8 cellular contexts compared by ENCODE assay signal in the genomic region with DNA sequence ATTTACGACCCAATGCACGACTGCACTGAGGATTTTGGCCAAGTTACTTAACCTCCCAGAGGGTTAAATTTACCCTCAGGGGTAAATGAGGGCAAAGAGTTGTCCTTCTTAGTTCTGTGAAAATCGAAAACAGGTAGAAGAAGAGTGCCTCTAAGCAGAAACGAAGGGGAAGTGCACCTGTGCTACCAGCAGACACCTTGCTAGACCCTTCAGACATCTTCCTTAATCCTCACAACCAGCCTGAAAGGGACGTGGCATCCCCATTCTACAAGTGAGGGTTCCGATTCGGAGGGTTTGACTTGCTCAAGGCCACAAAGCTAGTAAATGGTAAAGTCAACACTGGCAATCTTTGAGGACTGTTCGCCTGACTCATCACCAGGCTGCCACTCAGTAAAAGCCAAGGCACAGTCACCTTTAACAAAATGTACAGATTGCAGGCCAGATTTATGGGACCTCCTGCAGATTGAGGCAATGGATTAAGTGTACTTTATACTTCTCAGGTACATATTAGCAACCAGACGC. TPM values are rescaled to one million over a fixed set of nuclear protein-coding genes. Genes with fewer than 3 reads are reported as not detected.
DNase-seq lines count a peak whose midpoint lies in the region; ATAC-seq and TF ChIP-seq lines count a peak whose summit lies in the region.

No MANE protein-coding gene starts in this region.

- H3K4me3 Mint-ChIP-seq in WTC11 (peak overlapping the region; percentile 74), endodermal cell (peak overlapping the region; percentile 59), nephron progenitor cell (peak overlapping the region; percentile 70)

- no peaks in the 10 kb centered on the region for H3K36me3 Mint-ChIP-seq in WTC11
- no peaks in the 10 kb centered on the region for H3K36me3 Mint-ChIP-seq in endodermal cell (ENCODE audit: low read depth)
- H3K36me3 Mint-ChIP-seq in nephron progenitor cell (ENCODE audit: low read depth): no peaks in the 10 kb centered on the region

- ATAC-seq in WTC11: no peak; the same call in 1 of the 2 replicates
- ATAC-seq in HG02588 (IDR thresholded peaks at IDR 0.05; ENCODE audit: unreplicated experiment): no peak
- no peak for ATAC-seq in GM18909 (IDR thresholded peaks at IDR 0.05; ENCODE audit: poor library complexity, unreplicated experiment)
- ATAC-seq in GM19452 (IDR thresholded peaks at IDR 0.05; ENCODE audit: unreplicated experiment): no peak

- peaks cover 9% of the 10 kb centered on the region for H3K4me1 ChIP-seq in endodermal cell (ENCODE audit: control insufficient read depth, insufficient read depth, low read length)

- H3K9me3 Mint-ChIP-seq in WTC11: no peaks in the 10 kb centered on the region
- H3K9me3 Mint-ChIP-seq in endodermal cell: no peaks in the 10 kb centered on the region
- peaks cover 9% of the 10 kb centered on the region for H3K9me3 Mint-ChIP-seq in nephron progenitor cell

- CTCF ChIA-PET in WTC11 (lab: Charles Lee): interaction anchor here (1.2 to 5.8 kb wide), 10 partner anchors 13 to 186 kb away, joined by 3 to 47 read pairs (median 8); no protein-coding TSS in a partner anchor

- H3K9me3 ChIP-seq in endodermal cell (ENCODE audit: control insufficient read depth, low read length): no peaks in the 10 kb centered on the region

- no peaks in the 10 kb centered on the region for H3K36me3 ChIP-seq in endodermal cell (ENCODE audit: control insufficient read depth, insufficient read depth, low read length)

- H3K4me1 Mint-ChIP-seq in WTC11 (peaks cover 46% of the 10 kb centered on the region), endodermal cell (peaks cover 29% of the 10 kb centered on the region), nephron progenitor cell (peaks cover 56% of the 10 kb centered on the region)

- H3K4me3 ChIP-seq in HL-60 (replicated peaks; ENCODE audit: insufficient read depth, low read length) (peak overlapping the region; percentile 51), endodermal cell (ENCODE audit: low read length) (peak overlapping the region; percentile 79)

- H3K27me3 Mint-ChIP-seq in WTC11 (ENCODE audit: low read depth) (peaks cover 3% of the 10 kb centered on the region), endodermal cell (ENCODE audit: insufficient read depth) (peaks cover 14% of the 10 kb centered on the region), nephron progenitor cell (ENCODE audit: low read depth, poor library complexity) (no peaks in the 10 kb centered on the region)

- TF ChIP-seq CTCF in HL-60 (IDR thresholded peaks at IDR 0.05; ENCODE audit: insufficient read depth, low read length) (no peak), WTC11 (IDR thresholded peaks at IDR 0.05) (no peak), endodermal cell (conservative IDR thresholded peaks at IDR 0.05) (no peak), nephron progenitor cell (IDR thresholded peaks at IDR 0.05) (no peak)

- peak overlapping the region; percentile 85 for H3K9ac ChIP-seq in endodermal cell (ENCODE audit: extremely low read depth, low read length, poor library complexity, severe bottlenecking)

- H3K27ac ChIP-seq in HL-60 (replicated peaks): peak overlapping the region; percentile 98
- H3K27ac ChIP-seq in endodermal cell (ENCODE audit: low read depth, low read length): peak overlapping the region; percentile 85

- 68 to 79% methylated on average over 6 to 9 of the region's 9 CpGs for WGBS in endodermal cell (ENCODE audit: insufficient coverage in 1 of 2, insufficient read length in 1 of 2), 2 experiments

- POLR2A ChIA-PET in WTC11 (lab: Charles Lee): interaction anchor here (1.8 kb wide), 1 partner anchor 13 kb away, joined by 6 read pairs; no protein-coding TSS in a partner anchor

- H3K27ac Mint-ChIP-seq in WTC11: no peak overlapping the region
- peak overlapping the region; percentile 69 for H3K27ac Mint-ChIP-seq in endodermal cell
- H3K27ac Mint-ChIP-seq in nephron progenitor cell: peak overlapping the region; percentile 86

- DNase-seq in AG08395 (ENCODE audit: low spot score) (peak; percentile 13), HL-60 (ENCODE audit: low read depth in 1 of 2, low spot score in 1 of 2) (no peak), WTC11 (ENCODE audit: low spot score) (no peak), endodermal cell (no peak), nephron progenitor cell (no peak)

- H3K27me3 ChIP-seq in HL-60 (ENCODE audit: insufficient read depth, poor library complexity, severe bottlenecking) (no peaks in the 10 kb centered on the region), endodermal cell (ENCODE audit: control insufficient read depth, insufficient read depth, low read length, poor library complexity, severe bottlenecking) (no peaks in the 10 kb centered on the region)

TF ChIP-seq in WTC11, 78 proteins besides CTCF, POLR2A, EP300 and RAD21:
- no peak for TF ChIP-seq SMAD3 (CRISPR knock-in tag; IDR thresholded peaks at IDR 0.05; ENCODE audit: borderline replicate concordance)
- TF ChIP-seq HMGA2 (CRISPR knock-in tag; IDR thresholded peaks at IDR 0.05): no peak
- TF ChIP-seq NFE2L1 (CRISPR knock-in tag; IDR thresholded peaks at IDR 0.05): no peak
- no peak for TF ChIP-seq SMAD4 (CRISPR knock-in tag; IDR thresholded peaks at IDR 0.05)
- TF ChIP-seq, protein P1, sequence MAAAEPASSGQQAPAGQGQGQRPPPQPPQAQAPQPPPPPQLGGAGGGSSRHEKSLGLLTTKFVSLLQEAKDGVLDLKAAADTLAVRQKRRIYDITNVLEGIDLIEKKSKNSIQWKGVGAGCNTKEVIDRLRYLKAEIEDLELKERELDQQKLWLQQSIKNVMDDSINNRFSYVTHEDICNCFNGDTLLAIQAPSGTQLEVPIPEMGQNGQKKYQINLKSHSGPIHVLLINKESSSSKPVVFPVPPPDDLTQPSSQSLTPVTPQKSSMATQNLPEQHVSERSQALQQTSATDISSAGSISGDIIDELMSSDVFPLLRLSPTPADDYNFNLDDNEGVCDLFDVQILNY (CRISPR knock-in tag; IDR thresholded peaks at IDR 0.05): no peak
- TF ChIP-seq, protein P2, sequence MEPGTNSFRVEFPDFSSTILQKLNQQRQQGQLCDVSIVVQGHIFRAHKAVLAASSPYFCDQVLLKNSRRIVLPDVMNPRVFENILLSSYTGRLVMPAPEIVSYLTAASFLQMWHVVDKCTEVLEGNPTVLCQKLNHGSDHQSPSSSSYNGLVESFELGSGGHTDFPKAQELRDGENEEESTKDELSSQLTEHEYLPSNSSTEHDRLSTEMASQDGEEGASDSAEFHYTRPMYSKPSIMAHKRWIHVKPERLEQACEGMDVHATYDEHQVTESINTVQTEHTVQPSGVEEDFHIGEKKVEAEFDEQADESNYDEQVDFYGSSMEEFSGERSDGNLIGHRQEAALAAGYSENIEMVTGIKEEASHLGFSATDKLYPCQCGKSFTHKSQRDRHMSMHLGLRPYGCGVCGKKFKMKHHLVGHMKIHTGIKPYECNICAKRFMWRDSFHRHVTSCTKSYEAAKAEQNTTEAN (CRISPR knock-in tag; IDR thresholded peaks at IDR 0.05): no peak
- TF ChIP-seq, protein P3, sequence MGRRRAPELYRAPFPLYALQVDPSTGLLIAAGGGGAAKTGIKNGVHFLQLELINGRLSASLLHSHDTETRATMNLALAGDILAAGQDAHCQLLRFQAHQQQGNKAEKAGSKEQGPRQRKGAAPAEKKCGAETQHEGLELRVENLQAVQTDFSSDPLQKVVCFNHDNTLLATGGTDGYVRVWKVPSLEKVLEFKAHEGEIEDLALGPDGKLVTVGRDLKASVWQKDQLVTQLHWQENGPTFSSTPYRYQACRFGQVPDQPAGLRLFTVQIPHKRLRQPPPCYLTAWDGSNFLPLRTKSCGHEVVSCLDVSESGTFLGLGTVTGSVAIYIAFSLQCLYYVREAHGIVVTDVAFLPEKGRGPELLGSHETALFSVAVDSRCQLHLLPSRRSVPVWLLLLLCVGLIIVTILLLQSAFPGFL (CRISPR knock-in tag; IDR thresholded peaks at IDR 0.05; ENCODE audit: borderline replicate concordance): no peak

RNA-seq across cellular contexts. Expression of a gene that starts 1.6 kb away (rescaled TPM):
- 0.21 to 0.28 TPM in 2 of 3 replicates, not detected in the other for total RNA-seq in WTC11 (2021)
- under 1 TPM in 1 of 2 donors, not detected in 1; 0.31 TPM for total RNA-seq in endodermal cell
- polyA plus RNA-seq in endodermal cell (2013, experiment 1 of 2): 0.32 TPM
- polyA plus RNA-seq in endodermal cell (2013, experiment 2 of 2): 0.12 TPM

RNA-seq across cellular contexts. Expression of a gene that starts 57.7 kb away (rescaled TPM):
- total RNA-seq in WTC11 (2021) (25.9 to 28.6 TPM (median 26.2 TPM) in 3 replicates), endodermal cell (10 to 100 TPM; 20.8 to 32.0 TPM)
- 21.3 TPM for polyA plus RNA-seq in endodermal cell (2013, experiment 1 of 2)
- 18.6 TPM for polyA plus RNA-seq in endodermal cell (2013, experiment 2 of 2)
